Comparison of ENCODE assay signal across 17 cellular contexts in the genomic region with DNA sequence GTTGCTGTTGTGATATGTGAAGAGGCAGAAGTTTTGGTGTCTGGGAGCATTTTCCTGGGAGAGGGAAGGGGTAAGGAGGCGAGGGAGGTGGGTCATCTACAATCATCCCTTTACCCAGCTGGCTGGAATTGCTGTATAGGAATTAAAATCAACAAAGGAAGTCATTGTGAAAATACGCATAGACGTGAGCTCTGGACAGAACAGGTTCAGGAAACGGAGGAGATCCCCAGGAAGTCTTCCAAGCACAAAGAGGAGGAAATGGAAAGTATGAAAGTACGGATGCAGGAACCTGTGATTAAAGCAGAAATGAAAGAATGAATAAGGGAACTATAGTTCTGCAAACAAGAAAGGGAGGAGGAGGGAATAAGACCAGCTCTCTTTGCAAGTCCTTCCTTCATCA.
DNase-seq lines count a peak whose midpoint lies in the region; ATAC-seq and TF ChIP-seq lines count a peak whose summit lies in the region.
"Had no signal": no experiment of that assay in that cellular context is flagged by ENCODE, and none has a peak within 500 bp of the region (broad histone marks: within the 10 kb centered on the region; RNA-seq: fewer than 3 reads in every experiment).

No MANE protein-coding gene starts in this region.

- intact Hi-C loops in Right ventricle myocardium superior (cut with DNase I) = no loop called here

- no peak overlapping the region for H3K4me3 ChIP-seq in cardiac muscle cell
- H3K4me3 ChIP-seq: GM23248, PC-9, SK-N-MC had no signal

- no peak for TF ChIP-seq CTCF in cardiac muscle cell (IDR thresholded peaks at IDR 0.05; ENCODE audit: low read depth, low read length)

- H3K36me3 ChIP-seq in cardiac muscle cell = no peaks in the 10 kb centered on the region

- no peaks in the 10 kb centered on the region for H3K9me3 ChIP-seq in cardiac muscle cell (ENCODE audit: low read depth)

- peak overlapping the region; percentile 81 for H3K27ac ChIP-seq in cardiac muscle cell
- H3K27ac ChIP-seq: GM23248, KMS-11, PC-9, SK-N-MC had no signal

- DNase-seq in cardiac muscle cell (ENCODE audit: low read depth in 1 of 2, low spot score in 1 of 2) = peak in 1 of 2 donors; percentile 29
- DNase-seq in Right ventricle myocardium superior = no peak
- DNase-seq in MV-4-11 (lab: John Stamatoyannopoulos, UW) = peak; percentile 84
- peak; percentile 47 for DNase-seq in dermis blood vessel endothelial cell
- DNase-seq in DMS 273 treated with DMSO at 0.1 percent for 48 hours (lab: John Stamatoyannopoulos, UW) = no peak
- DNase-seq: CD4-positive, CD25-positive, alpha-beta regulatory T cell; DMS53; GM23248; NCI-H1105; NCI-H1694; NCI-H345; NCI-H526 treated with DMSO at 0.1 percent for 48 hours; PC-9 had no signal

- ATAC-seq in Right ventricle myocardium superior (ENCODE audit: poor library complexity) (no peak), HG03521 (IDR thresholded peaks at IDR 0.05; ENCODE audit: unreplicated experiment) (no peak), HG02678 (IDR thresholded peaks at IDR 0.05; ENCODE audit: unreplicated experiment) (no peak)

- H3K27me3 ChIP-seq in cardiac muscle cell = no peaks in the 10 kb centered on the region

- peaks cover 32% of the 10 kb centered on the region for H3K4me1 ChIP-seq in cardiac muscle cell (ENCODE audit: low read depth)

Comparison
In these comparisons a context has a peak if more than half of its experiments do, and no peak if none do; other contexts are left out.
1. DNase-seq: peak in MV-4-11 (single experiment) and dermis blood vessel endothelial cell (single experiment); none in Right ventricle myocardium superior (single experiment) and DMS 273 treated with DMSO at 0.1 percent for 48 hours (single experiment).